In genomic region chr15:62118446-62118964, GRCh38 we compare ENCODE assay signal across 11 cellular contexts. TPM values are rescaled to one million over a fixed set of nuclear protein-coding genes. Genes with fewer than 3 reads are reported as not detected.
DNase-seq lines count a peak whose midpoint lies in the region; ATAC-seq, FAIRE-seq and TF ChIP-seq lines count a peak whose summit lies in the region.
"Had no signal": no experiment of that assay in that cellular context is flagged by ENCODE, and none has a peak within 500 bp of the region (broad histone marks: within the 10 kb centered on the region; RNA-seq: fewer than 3 reads in every experiment).

No MANE protein-coding gene starts in this region.

- DNase-seq in A549 (ENCODE audit: low read depth in 1 of 2, low spot score in 1 of 2): no peak
- DNase-seq in GM23338 (ENCODE audit: low spot score): no peak
- DNase-seq in body of pancreas: no peak
- peak; percentile 42 to 65 for DNase-seq in lung microvascular endothelial cell (ENCODE audit: low read depth in 2 of 2)
- no peak for DNase-seq in stimulated activated CD4-positive, alpha-beta T cell treated with anti-CD3 and anti-CD28 coated beads, Interleukin-12 subunit alpha, Interleukin-12 subunit beta, amount 100 ng/mL, for 4 hours
- DNase-seq in AG20443 (ENCODE audit: low spot score): no peak
- no peak for DNase-seq in NAMALWA (ENCODE audit: low spot score)
- no peak for DNase-seq in caudate nucleus (lab: John Stamatoyannopoulos, UW)
- DNase-seq: NCI-H446 treated with DMSO at 0.1 percent for 48 hours had no signal

- H3K9me3 Mint-ChIP-seq in GM23338: no peaks in the 10 kb centered on the region; the same call in 2 of the 3 replicates

- peak overlapping the region; percentile 1; the same call in 1 of the 2 replicates for H3K27ac Mint-ChIP-seq in GM23338

- H3K9me2 ChIP-seq in GM23338 (ENCODE audit: insufficient read depth): peaks cover 12% of the 10 kb centered on the region; the same call in 1 of the 2 replicates

- no peak for TF ChIP-seq EP300 in A549 (IDR thresholded peaks at IDR 0.05)

- H3F3A ChIP-seq in GM23338 (replicated peaks; ENCODE audit: low read depth): no peaks in the 10 kb centered on the region

- no peaks in the 10 kb centered on the region for H3K9me3 ChIP-seq in A549
- no peaks in the 10 kb centered on the region for H3K9me3 ChIP-seq in body of pancreas

- WGBS in A549 (ENCODE audit: missing lambda C conversion rate): 96% methylated on average over 8 of the region's 8 CpGs
- WGBS in body of pancreas, 2 donors: 88 to 90% methylated on average over 8 of the region's 8 CpGs

- peak in 1 of 2 experiments; percentile 24; a peak in 2 of 6 replicates for ATAC-seq in A549
- ATAC-seq in GM23338: no peak
- ATAC-seq in body of pancreas: no peak

- H2AFZ ChIP-seq in GM23338: peak overlapping the region; percentile 43; the same call in 1 of the 2 replicates
- H2AFZ ChIP-seq: parathyroid adenoma had no signal

- no peak for FAIRE-seq in A549 (lab: Jason Lieb, UNC)
- FAIRE-seq: GM12891 had no signal

- H3K79me2 ChIP-seq in GM23338 (replicated peaks; ENCODE audit: insufficient read depth): no peaks in the 10 kb centered on the region
- H3K79me2 ChIP-seq: parathyroid adenoma had no signal

- H3K4me3 ChIP-seq in A549 (no peak overlapping the region), GM23338 (no peak overlapping the region), body of pancreas (no peak overlapping the region)

- intact Hi-C loops in body of pancreas (cut with DNase I): no loop called here

- peak overlapping the region; percentile 55; the same call in 2 of the 3 replicates for H3K4me2 ChIP-seq in A549
- H3K4me2 ChIP-seq in GM23338: no peak overlapping the region

- peaks cover 28% of the 10 kb centered on the region for H3K4me1 ChIP-seq in A549
- peaks cover under 1% of the 10 kb centered on the region for H3K4me1 ChIP-seq in GM23338 (ENCODE audit: insufficient read depth)
- peaks cover 37% of the 10 kb centered on the region for H3K4me1 ChIP-seq in body of pancreas
- H3K4me1 ChIP-seq: parathyroid adenoma had no signal

- no peak for TF ChIP-seq POLR2A in A549 (IDR thresholded peaks at IDR 0.05; ENCODE audit: low read length)
- TF ChIP-seq POLR2A in body of pancreas (IDR thresholded peaks at IDR 0.05): no peak

- CTCF ChIA-PET in A549 (lab: Yijun Ruan, JAX): interaction anchor here (0.6 to 1.6 kb wide), 13 partner anchors 12 to 226 kb away, joined by 3 to 5 read pairs (median 3); partner anchors contain the start of genes C2CD4A and C2CD4B

- POLR2A ChIA-PET in A549 (lab: Yijun Ruan, JAX): interaction anchor here (1.1 kb wide), 1 partner anchor 58 kb away, joined by 4 read pairs; the partner anchor contains the start of gene VPS13C

- H3K36me3 Mint-ChIP-seq in GM23338 (ENCODE audit: low read depth): no peaks in the 10 kb centered on the region

- TF ChIP-seq RAD21 in A549 (conservative IDR thresholded peaks at IDR 0.05 in 1 of 2, IDR thresholded peaks at IDR 0.05 in 1 of 2): no peak

- H3K27me3 ChIP-seq in GM23338 (ENCODE audit: insufficient read depth) (no peaks in the 10 kb centered on the region), body of pancreas (no peaks in the 10 kb centered on the region)

- H3K4me3 Mint-ChIP-seq in GM23338: no peak overlapping the region

- no peaks in the 10 kb centered on the region; the same call in 1 of the 2 replicates for H4K20me1 ChIP-seq in GM23338 (replicated peaks; ENCODE audit: insufficient read depth)

- TF ChIP-seq CTCF in A549 (IDR thresholded peaks at IDR 0.05) (no peak), GM23338 (conservative IDR thresholded peaks at IDR 0.05; ENCODE audit: low read depth in 2 of 2) (no peak), body of pancreas (IDR thresholded peaks at IDR 0.05) (no peak)

- H3K4me1 Mint-ChIP-seq in GM23338: peaks cover 11% of the 10 kb centered on the region

- peak overlapping the region; percentile 66 to 77; a peak in 5 of 6 replicates for H3K27ac ChIP-seq in A549
- H3K27ac ChIP-seq in GM23338 (ENCODE audit: low read depth): no peak overlapping the region
- H3K27ac ChIP-seq in body of pancreas: peak overlapping the region; percentile 65 to 85 (median 73)
- H3K27ac ChIP-seq in caudate nucleus (ENCODE audit: low read depth, low read length): no peak overlapping the region

- H3K27me3 Mint-ChIP-seq in GM23338 (ENCODE audit: insufficient read depth, low read depth, poor library complexity): peaks cover 7% of the 10 kb centered on the region

- H3K36me3 ChIP-seq in GM23338 (ENCODE audit: insufficient read depth) (no peaks in the 10 kb centered on the region), body of pancreas (replicated peaks in 1 of 2; ENCODE audit: insufficient read depth in 1 of 2, low read depth in 2 of 2) (no peaks in the 10 kb centered on the region)

TF ChIP-seq in A549, 52 proteins besides CTCF, POLR2A, EP300 and RAD21 (continues in another document):
- TF ChIP-seq POLR2AphosphoS2 (conservative IDR thresholded peaks at IDR 0.05; ENCODE audit: low read length) (no peak), MAFK (IDR thresholded peaks at IDR 0.05; ENCODE audit: partially characterized antibody) (no peak), CHD4 (IDR thresholded peaks at IDR 0.05; ENCODE audit: borderline replicate concordance) (no peak), HOXB13 (CRISPR knock-in tag; IDR thresholded peaks at IDR 0.05; ENCODE audit: low read depth) (no peak), MAZ (IDR thresholded peaks at IDR 0.05; ENCODE audit: borderline replicate concordance, low read depth, low read length) (no peak), ZFP36 (IDR thresholded peaks at IDR 0.05; ENCODE audit: borderline replicate concordance, partially characterized antibody) (no peak), CEBPB (IDR thresholded peaks at IDR 0.05) (no peak), PHF8 (IDR thresholded peaks at IDR 0.05; ENCODE audit: borderline replicate concordance, low read depth) (no peak)

TF ChIP-seq in GM23338, 12 proteins besides CTCF, POLR2A, EP300 and RAD21 (continues in another document):
- no peak for TF ChIP-seq CREB1 (CRISPR knock-in tag; IDR thresholded peaks at IDR 0.05; ENCODE audit: low read depth)

RNA-seq across cellular contexts. Expression of gene C2CD4B, which starts 46.6 kb away (rescaled TPM):
- polyA plus RNA-seq in A549 (2011; rRNA removed): 0.06 TPM in 1 of 2 replicates, not detected in the other
- 0.21 and 0.34 TPM in 2 replicates for polyA plus RNA-seq in A549 (2012; cell fraction: cytosol; rRNA removed)
- polyA plus RNA-seq in A549 (2012; cell fraction: nucleus; rRNA removed): 0.28 and 0.58 TPM in 2 replicates
- polyA plus RNA-seq in A549 (2017; fragmentation: RNase III; extraction: RNeasy Plus Mini Kit Qiagen cat#74134 plus additional on column Dnase treatment): 0.29 to 0.63 TPM (median 0.45 TPM) in 3 replicates
- not detected in 2 replicates for polyA minus RNA-seq in A549 (2011; rRNA and poly(A)+ RNA removed)
- total RNA-seq in GM23338 (2014; rRNA removed; shearing (Covaris generic)): 1.3 and 1.5 TPM in 2 replicates
- 0.31 TPM in 1 of 2 replicates, not detected in the other for polyA plus RNA-seq in GM23338 (2016; fragmentation: Nextera tagmentation; extraction: Ambion mirVana)
- total RNA-seq in body of pancreas: 100 to 1,000 TPM in 1 of 2 donors, 10 to 100 TPM in 1; 75.8 to 142 TPM
- total RNA-seq in lung microvascular endothelial cell: 20.0 and 45.6 TPM in 2 replicates

RNA-seq across cellular contexts. Expression of gene C2CD4A, which starts 51.7 kb away (rescaled TPM):
- polyA plus RNA-seq in A549 (2011; rRNA removed) (0.04 TPM in 1 of 2 replicates, not detected in the other), A549 (2017; fragmentation: RNase III; extraction: RNeasy Plus Mini Kit Qiagen cat#74134 plus additional on column Dnase treatment) (0.10 to 0.32 TPM (median 0.21 TPM) in 3 replicates), GM23338 (2016; fragmentation: Nextera tagmentation; extraction: Ambion mirVana) (0.30 TPM in 1 of 2 replicates, not detected in the other)
- 0.03 TPM in 2 replicates for polyA plus RNA-seq in A549 (2012; cell fraction: cytosol; rRNA removed)
- 0.05 and 0.09 TPM in 2 replicates for polyA plus RNA-seq in A549 (2012; cell fraction: nucleus; rRNA removed)
- not detected in 2 replicates for polyA minus RNA-seq in A549 (2011; rRNA and poly(A)+ RNA removed)
- total RNA-seq in GM23338 (2014; rRNA removed; shearing (Covaris generic)): 0.07 and 0.19 TPM in 2 replicates
- total RNA-seq in body of pancreas (1 to 10 TPM; 1.6 to 2.1 TPM), lung microvascular endothelial cell (0.60 and 0.87 TPM in 2 replicates)

RNA-seq across cellular contexts. Expression of gene VPS13C, which starts 58.3 kb away (rescaled TPM):
- 26.5 and 29.5 TPM in 2 replicates for polyA plus RNA-seq in A549 (2011; rRNA removed)
- 2.4 and 2.6 TPM in 2 replicates for polyA plus RNA-seq in A549 (2012; cell fraction: cytosol; rRNA removed)
- 4.2 and 8.5 TPM in 2 replicates for polyA plus RNA-seq in A549 (2012; cell fraction: nucleus; rRNA removed)
- polyA plus RNA-seq in A549 (2017; fragmentation: RNase III; extraction: RNeasy Plus Mini Kit Qiagen cat#74134 plus additional on column Dnase treatment): 12.2 to 13.2 TPM (median 13.0 TPM) in 3 replicates
- 57.2 and 69.6 TPM in 2 replicates for polyA minus RNA-seq in A549 (2011; rRNA and poly(A)+ RNA removed)
- total RNA-seq in GM23338 (2014; rRNA removed; shearing (Covaris generic)): 20.5 and 28.0 TPM in 2 replicates
- 6.6 and 10.2 TPM in 2 replicates for polyA plus RNA-seq in GM23338 (2016; fragmentation: Nextera tagmentation; extraction: Ambion mirVana)
- 10 to 100 TPM; 67.2 to 68.6 TPM for total RNA-seq in body of pancreas
- 78.7 and 103 TPM in 2 replicates for total RNA-seq in lung microvascular endothelial cell

Comparison
In these comparisons a context has a peak if more than half of its experiments do, and no peak if none do; other contexts are left out.
1. DNase-seq: peak in lung microvascular endothelial cell (2 of 2); none in A549 (0 of 2), GM23338 (single experiment), body of pancreas (0 of 4), stimulated activated CD4-positive, alpha-beta T cell treated with anti-CD3 and anti-CD28 coated beads, Interleukin-12 subunit alpha, Interleukin-12 subunit beta, amount 100 ng/mL, for 4 hours (single experiment), AG20443 (single experiment), NAMALWA (single experiment) and caudate nucleus (0 of 61).
2. H3K27ac ChIP-seq: peak in A549 (2 of 2) and body of pancreas (4 of 4); none in GM23338 (single experiment) and caudate nucleus (single experiment).